Comparison of ENCODE assay signal across 1 cellular context in genomic region chr7:91609525-91609924, GRCh38.
TF ChIP-seq lines count a peak whose summit lies in the region.

No MANE protein-coding gene starts in this region.

TF ChIP-seq in GM12878, 131 proteins besides CTCF, POLR2A, EP300 and RAD21 (continued from another document):
- TF ChIP-seq ZNF592 (IDR thresholded peaks at IDR 0.05) (no peak), CHD1 (IDR thresholded peaks at IDR 0.05; ENCODE audit: low read depth, low read length) (no peak), TCF7 (IDR thresholded peaks at IDR 0.05; ENCODE audit: borderline replicate concordance) (no peak), TBL1XR1 (IDR thresholded peaks at IDR 0.05; ENCODE audit: low read depth, low read length) (no peak), ZNF384 (IDR thresholded peaks at IDR 0.05; ENCODE audit: borderline replicate concordance, low read depth, low read length) (no peak), NR2C1 (IDR thresholded peaks at IDR 0.05) (no peak), IKZF2 (IDR thresholded peaks at IDR 0.05) (no peak), ETV6 (conservative IDR thresholded peaks at IDR 0.05 in 1 of 2, IDR thresholded peaks at IDR 0.05 in 1 of 2; ENCODE audit: borderline replicate concordance in 1 of 2, low read depth in 1 of 2) (no peak)
